Comparison of ENCODE assay signal across 14 cellular contexts in the genomic region with DNA sequence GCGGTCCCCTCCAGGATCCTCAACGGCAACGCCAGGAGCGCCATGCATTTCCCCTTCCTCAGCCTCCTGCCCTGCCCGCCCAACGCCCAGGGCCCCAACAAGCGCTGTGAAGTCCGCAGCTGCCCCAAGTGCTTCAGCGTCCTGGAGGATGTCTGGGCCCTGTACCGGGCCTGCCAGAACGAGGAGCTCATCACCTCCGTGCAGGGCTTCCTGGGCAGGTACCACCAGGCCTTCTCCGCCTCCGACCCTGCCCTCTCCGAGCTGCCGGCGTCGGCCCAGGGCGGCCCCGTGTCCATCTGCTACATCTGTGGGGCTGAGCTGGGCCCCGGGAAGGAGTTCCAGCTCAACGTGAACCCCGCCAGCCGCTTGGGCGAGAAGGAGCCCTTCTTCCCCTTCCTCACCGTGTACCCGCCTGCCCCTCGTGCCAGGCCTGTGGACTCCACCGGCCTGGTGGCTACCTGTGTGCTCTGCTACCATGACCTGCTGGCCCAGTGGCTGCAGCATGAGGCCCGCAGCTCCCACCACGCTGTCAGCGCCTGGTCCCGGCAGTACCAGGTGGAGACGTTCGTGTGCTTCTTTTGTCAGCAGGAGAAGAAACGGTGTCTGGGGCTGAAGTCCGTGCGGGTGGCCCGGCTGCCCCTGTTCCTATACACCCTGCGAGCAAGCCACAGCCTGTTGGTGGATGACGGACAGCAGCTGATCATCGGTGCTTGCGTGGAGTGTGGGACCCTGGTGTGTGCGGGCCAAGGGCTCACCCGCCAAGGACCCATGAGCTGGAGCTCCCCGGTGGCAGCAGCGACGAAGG. TPM values are rescaled to one million over a fixed set of nuclear protein-coding genes. Genes with fewer than 3 reads are reported as not detected.
DNase-seq lines count a peak whose midpoint lies in the region; ATAC-seq and TF ChIP-seq lines count a peak whose summit lies in the region.
"Had no signal": no experiment of that assay in that cellular context is flagged by ENCODE, and none has a peak within 500 bp of the region (broad histone marks: within the 10 kb centered on the region; RNA-seq: fewer than 3 reads in every experiment).

No MANE protein-coding gene starts in this region.

- H3K4me1 ChIP-seq in BLaER1: peaks cover 73% of the 10 kb centered on the region
- peaks cover 0 to 69% (median 5%) of the 10 kb centered on the region in 4 donors for H3K4me1 ChIP-seq in Peyer's patch
- H3K4me1 ChIP-seq in parathyroid adenoma: peaks cover 33% of the 10 kb centered on the region

- peaks cover 35% of the 10 kb centered on the region for H3K79me2 ChIP-seq in parathyroid adenoma

- TF ChIP-seq CTCF in Peyer's patch (IDR thresholded peaks at IDR 0.05) (no peak), fibroblast of mammary gland (conservative IDR thresholded peaks at IDR 0.05; ENCODE audit: control insufficient read depth, insufficient read depth, low read depth, low read length) (no peak), parathyroid adenoma (IDR thresholded peaks at IDR 0.05) (no peak), omental fat pad (IDR thresholded peaks at IDR 0.05) (no peak)

- H2AFZ ChIP-seq in parathyroid adenoma: no peak overlapping the region

- no peak for ATAC-seq in HG03097 (IDR thresholded peaks at IDR 0.05; ENCODE audit: low FRiP score, unreplicated experiment)
- no peak for ATAC-seq in GM21723 (IDR thresholded peaks at IDR 0.05; ENCODE audit: unreplicated experiment)
- ATAC-seq in omental fat pad (ENCODE audit: low FRiP score): no peak
- ATAC-seq: activated naive CD4-positive, alpha-beta T cell treated with anti-CD3 and anti-CD28 coated beads, Interleukin-2, amount 50 U/mL, for 72 hours had no signal

- H3K9ac ChIP-seq in BLaER1: no peak overlapping the region
- no peak overlapping the region for H3K9ac ChIP-seq in parathyroid adenoma

- DNase-seq in Peyer's patch: no peak
- DNase-seq in fibroblast of mammary gland (ENCODE audit: low read depth): no peak
- DNase-seq in omental fat pad (ENCODE audit: low spot score): no peak
- DNase-seq in NCI-H226: no peak
- DNase-seq: DND-41, NCI-H748 treated with DMSO at 0.1 percent for 48 hours, nucleus accumbens had no signal

- H3K4me2 ChIP-seq in BLaER1 (peak overlapping the region; percentile 99), parathyroid adenoma (ENCODE audit: low read length) (peak overlapping the region; percentile 69)

- no peaks in the 10 kb centered on the region for H3K9me3 ChIP-seq in BLaER1
- no peaks in the 10 kb centered on the region for H3K9me3 ChIP-seq in Peyer's patch
- H3K9me3 ChIP-seq in parathyroid adenoma (ENCODE audit: control insufficient read depth, low read length): no peaks in the 10 kb centered on the region

- no peak for TF ChIP-seq POLR2A in Peyer's patch (IDR thresholded peaks at IDR 0.05)

- H3K27me3 ChIP-seq in BLaER1 (peaks cover 46% of the 10 kb centered on the region), Peyer's patch (no peaks in the 10 kb centered on the region), parathyroid adenoma (ENCODE audit: control insufficient read depth, insufficient read depth, low read length) (no peaks in the 10 kb centered on the region)

- H4K20me1 ChIP-seq in BLaER1: peaks cover 56% of the 10 kb centered on the region

- 0 out of 2 replicates have a peak overlapping the region, but pooled peaks have one; percentile 74 for H3K4me3 ChIP-seq in BLaER1
- peak overlapping the region in 2 of 4 donors; percentile 1 to 57 for H3K4me3 ChIP-seq in Peyer's patch
- peak overlapping the region; percentile 69 for H3K4me3 ChIP-seq in fibroblast of mammary gland (ENCODE audit: control insufficient read depth, low read depth, low read length)
- peak overlapping the region; percentile 32 for H3K4me3 ChIP-seq in parathyroid adenoma (ENCODE audit: low read depth, low read length)

- H3K27ac ChIP-seq in BLaER1 (no peak overlapping the region), Peyer's patch (peak overlapping the region in 3 of 4 donors; percentile 2 to 18 (median 12)), parathyroid adenoma (no peak overlapping the region)
- H3K27ac ChIP-seq: VCaP had no signal

- H3K36me3 ChIP-seq in BLaER1 (no peaks in the 10 kb centered on the region), Peyer's patch (no peaks in the 10 kb centered on the region), parathyroid adenoma (ENCODE audit: control insufficient read depth, insufficient read depth, low read length) (no peaks in the 10 kb centered on the region)

RNA-seq across cellular contexts. Expression of a gene that starts 58.9 kb away (rescaled TPM):
- total RNA-seq in Peyer's patch: not detected
- not detected for total RNA-seq in omental fat pad
- total RNA-seq: activated naive CD4-positive, alpha-beta T cell treated with anti-CD3 and anti-CD28 coated beads, Interleukin-2, amount 50 U/mL, for 72 hours; LHCN-M2 had no signal

Comparison
In these comparisons a context has a peak if more than half of its experiments do, and no peak if none do; other contexts are left out.
1. H3K27ac ChIP-seq: peak in Peyer's patch (3 of 4); none in BLaER1 (single experiment) and parathyroid adenoma (single experiment).